In genomic region chr7:90297118-90297517, GRCh38 we compare ENCODE assay signal across 34 cellular contexts. TPM values are rescaled to one million over a fixed set of nuclear protein-coding genes. Genes with fewer than 3 reads are reported as not detected.
"Had no signal": no experiment of that assay in that cellular context is flagged by ENCODE, and none has a peak within 500 bp of the region (broad histone marks: within the 10 kb centered on the region; RNA-seq: fewer than 3 reads in every experiment).

No MANE protein-coding gene starts in this region.

- H3K9ac ChIP-seq: SK-N-SH had no signal

- H3K4me1 ChIP-seq: Peyer's patch, SJSA1 had no signal

- H3K9me3 ChIP-seq: Peyer's patch, SJSA1 had no signal

- DNase-seq: activated CD4-positive, alpha-beta memory T cell treated with anti-CD3 and anti-CD28 coated beads, Interleukin-2, amount 10 ng/mL, durations not matched to agents 7 days and 5 days; activated CD4-positive, alpha-beta T cell treated with anti-CD3 and anti-CD28 coated beads for 1 hour; activated CD4-positive, alpha-beta T cell treated with anti-CD3 and anti-CD28 coated beads for 48 hours; activated CD4-positive, CD25-positive, alpha-beta regulatory T cell; activated CD8-positive, alpha-beta memory T cell treated with anti-CD3 and anti-CD28 coated beads for 24 hours; activated effector memory CD4-positive, alpha-beta T cell treated with anti-CD3 and anti-CD28 coated beads, Interleukin-2, amount 50 U/mL, for 16 hours; activated naive CD4-positive, alpha-beta T cell; activated naive CD4-positive, alpha-beta T cell treated with anti-CD3 and anti-CD28 coated beads, Interleukin-2, amount 50 U/mL, for 16 hours; activated naive CD8-positive, alpha-beta T cell treated with anti-CD3 and anti-CD28 coated beads for 36 hours; activated T-cell treated with anti-CD3 and anti-CD28 coated beads, Interleukin-2, amount 50 U/mL, for 1 hour; activated T-cell treated with anti-CD3 and anti-CD28 coated beads, Interleukin-2, amount 50 U/mL, for 72 hours; amniotic stem cell; aorta; brain microvascular endothelial cell; NCI-H1105 treated with DMSO at 0.1 percent for 48 hours; NCI-H1436; NCI-H1694; NCI-H1930; NCI-H2081 treated with DMSO at 0.1 percent for 48 hours; NCI-H226; NCI-H446 treated with DMSO at 0.1 percent for 48 hours; NCI-H524; Peyer's patch; RPMI8226; SHP77 treated with DMSO at 0.1 percent for 48 hours; SK-N-SH; T-helper 17 cell; WERI-Rb-1 had no signal

- H3K4me2 ChIP-seq: SK-N-SH had no signal

- H3K27ac Mint-ChIP-seq: activated CD4-positive, alpha-beta memory T cell treated with anti-CD3 and anti-CD28 coated beads, Interleukin-2, amount 10 ng/mL, durations not matched to agents 7 days and 5 days; activated naive CD8-positive, alpha-beta T cell treated with anti-CD3 and anti-CD28 coated beads for 36 hours; activated T-cell treated with anti-CD3 and anti-CD28 coated beads, Interleukin-2, amount 50 U/mL, for 72 hours; activated T-helper 17 cell treated with anti-CD3 and anti-CD28 coated beads, Interleukin-2, amount 50 U/mL, for 72 hours; T-helper 17 cell had no signal

- H3K27me3 ChIP-seq: brain microvascular endothelial cell, cardiac muscle cell, Peyer's patch, SJSA1 had no signal

- H3K9me3 Mint-ChIP-seq: central memory CD8-positive, alpha-beta T cell had no signal

- H3K27me3 Mint-ChIP-seq: activated naive CD8-positive, alpha-beta T cell treated with anti-CD3 and anti-CD28 coated beads for 36 hours; activated T-helper 17 cell treated with anti-CD3 and anti-CD28 coated beads, Interleukin-2, amount 50 U/mL, for 72 hours had no signal

- H3K4me3 Mint-ChIP-seq: activated CD4-positive, alpha-beta memory T cell treated with anti-CD3 and anti-CD28 coated beads, Interleukin-2, amount 10 ng/mL, durations not matched to agents 7 days and 5 days; activated naive CD8-positive, alpha-beta T cell treated with anti-CD3 and anti-CD28 coated beads for 36 hours; activated T-cell treated with anti-CD3 and anti-CD28 coated beads, Interleukin-2, amount 50 U/mL, for 72 hours; activated T-helper 17 cell treated with anti-CD3 and anti-CD28 coated beads, Interleukin-2, amount 50 U/mL, for 72 hours; central memory CD8-positive, alpha-beta T cell; T-helper 17 cell had no signal

- H3K4me3 ChIP-seq: cardiac muscle cell, K562, Peyer's patch, SJSA1 had no signal

- H3K27ac ChIP-seq: brain microvascular endothelial cell, cardiac muscle cell, Peyer's patch, SJSA1, WERI-Rb-1 had no signal

- H3K4me1 Mint-ChIP-seq: activated CD4-positive, alpha-beta memory T cell treated with anti-CD3 and anti-CD28 coated beads, Interleukin-2, amount 10 ng/mL, durations not matched to agents 7 days and 5 days; activated naive CD8-positive, alpha-beta T cell treated with anti-CD3 and anti-CD28 coated beads for 36 hours; activated T-helper 17 cell treated with anti-CD3 and anti-CD28 coated beads, Interleukin-2, amount 50 U/mL, for 72 hours; central memory CD8-positive, alpha-beta T cell; T-helper 17 cell had no signal

- H3K36me3 ChIP-seq: brain microvascular endothelial cell, cardiac muscle cell, Peyer's patch, SJSA1, WERI-Rb-1 had no signal

- H3K36me3 Mint-ChIP-seq: activated naive CD8-positive, alpha-beta T cell treated with anti-CD3 and anti-CD28 coated beads for 36 hours had no signal

RNA-seq across cellular contexts. Expression of gene FAM237B, which starts 24.0 kb away (rescaled TPM):
- total RNA-seq: activated CD4-positive, alpha-beta memory T cell treated with anti-CD3 and anti-CD28 coated beads, Interleukin-2, amount 10 ng/mL, durations not matched to agents 7 days and 5 days; activated naive CD8-positive, alpha-beta T cell treated with anti-CD3 and anti-CD28 coated beads for 36 hours; activated T-cell treated with anti-CD3 and anti-CD28 coated beads, Interleukin-2, amount 50 U/mL, for 72 hours; activated T-helper 17 cell treated with anti-CD3 and anti-CD28 coated beads, Interleukin-2, amount 50 U/mL, for 72 hours; aorta; cardiac muscle cell; K562; M059J; Peyer's patch; SJSA1; T-helper 17 cell had no signal
- polyA plus RNA-seq: aorta, cardiac muscle cell, K562 had no signal

RNA-seq across cellular contexts. Expression of gene CFAP69, which starts 52.1 kb away (rescaled TPM):
- total RNA-seq: activated CD4-positive, alpha-beta memory T cell treated with anti-CD3 and anti-CD28 coated beads, Interleukin-2, amount 10 ng/mL, durations not matched to agents 7 days and 5 days had no signal
